In the genomic region with DNA sequence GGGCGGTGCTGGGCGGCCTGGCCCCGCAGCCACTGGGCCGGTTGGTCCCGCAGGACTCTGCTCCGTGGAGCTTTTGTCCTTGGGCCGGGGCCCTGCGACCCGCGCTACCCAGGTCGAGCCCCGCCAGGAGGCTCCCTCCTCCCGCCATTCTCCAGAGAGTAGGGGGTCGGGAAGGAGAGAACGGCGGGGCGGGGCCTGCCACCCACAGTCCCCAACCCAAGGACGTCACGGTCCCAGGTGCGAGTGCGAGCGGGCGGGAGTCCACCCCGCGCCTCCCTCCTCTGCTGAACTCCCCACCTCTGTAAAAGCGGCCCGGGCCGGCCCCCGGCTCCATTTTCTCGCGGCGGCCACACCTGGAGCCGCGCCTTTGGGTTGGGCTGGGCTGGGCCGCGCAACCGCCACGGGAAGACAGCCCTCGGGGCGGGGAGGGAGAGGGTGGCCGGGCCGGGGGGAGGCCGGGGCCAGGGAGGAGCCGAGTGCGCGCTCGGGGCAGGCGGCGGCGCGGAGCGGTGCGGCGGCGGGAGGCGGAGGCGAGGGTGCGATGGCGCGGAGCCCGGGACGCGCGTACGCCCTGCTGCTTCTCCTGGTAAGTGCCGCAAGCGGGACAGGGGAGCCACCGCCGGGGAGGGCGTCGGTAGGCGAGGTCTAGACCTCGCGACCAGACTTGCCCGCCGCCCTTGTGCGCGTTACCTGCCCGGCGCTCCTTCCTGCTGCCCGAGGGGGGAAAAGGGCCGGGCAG, we compare ENCODE assay signal across 1 cellular context.
TF ChIP-seq lines count a peak whose summit lies in the region.

A gene (plus strand): TSS at position 467 of the 739 bp plus-strand sequence. CDS start 75 bp downstream, at position 542.

TF ChIP-seq in K562, 482 proteins besides CTCF, POLR2A, EP300 and RAD21 (continued from another document):
- TF ChIP-seq FOXM1 (IDR thresholded peaks at IDR 0.05; ENCODE audit: low read depth) (no peak), FOXM1 (CRISPR knock-in tag; IDR thresholded peaks at IDR 0.05; ENCODE audit: low read depth) (no peak), TBL1XR1 (IDR thresholded peaks at IDR 0.05; ENCODE audit: low read length in 2 of 2) (no peak)
